ENCODE assay signal across 12 cellular contexts in the genomic region with DNA sequence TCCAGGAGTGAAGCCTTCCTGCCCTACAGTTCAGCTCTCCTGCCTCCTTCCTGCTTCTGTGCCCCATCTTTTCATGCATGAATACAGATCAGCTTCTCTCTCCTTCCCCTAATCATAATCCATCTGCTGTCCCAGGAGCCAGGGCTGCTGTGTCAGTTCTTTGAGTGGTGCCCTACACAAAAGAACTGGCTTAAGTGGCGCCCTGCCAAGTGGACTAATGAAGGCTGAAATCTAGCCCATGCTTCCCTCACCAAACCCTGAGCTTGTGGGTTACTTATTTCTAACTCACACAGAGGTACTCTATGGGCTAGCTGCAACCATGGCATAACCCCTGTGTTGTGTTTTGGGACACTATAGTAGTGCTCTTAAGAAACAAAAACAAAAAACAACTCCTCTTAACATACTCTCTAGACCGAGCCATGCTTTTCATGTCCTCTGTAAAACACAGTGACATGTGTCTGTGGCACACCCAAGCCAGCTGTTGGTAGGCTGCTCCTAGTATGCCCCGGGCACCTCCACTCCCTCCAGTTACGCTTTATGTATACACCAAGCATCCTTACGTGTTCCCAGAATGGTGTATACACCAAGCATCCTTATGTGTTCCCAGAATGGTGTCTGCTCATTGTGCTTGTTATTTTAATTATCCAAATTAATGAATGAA. TPM values are rescaled to one million over a fixed set of nuclear protein-coding genes. Genes with fewer than 3 reads are reported as not detected.
DNase-seq lines count a peak whose midpoint lies in the region; ATAC-seq and TF ChIP-seq lines count a peak whose summit lies in the region.
"Had no signal": no experiment of that assay in that cellular context is flagged by ENCODE, and none has a peak within 500 bp of the region (broad histone marks: within the 10 kb centered on the region; RNA-seq: fewer than 3 reads in every experiment).

No MANE protein-coding gene starts in this region.

- H3K9me3 Mint-ChIP-seq in neural progenitor cell: peaks cover 1% of the 10 kb centered on the region
- H3K9me3 Mint-ChIP-seq in activated naive CD8-positive, alpha-beta T cell treated with anti-CD3 and anti-CD28 coated beads, Interleukin-2, amount 50 U/mL, for 24 hours: peaks cover under 1% of the 10 kb centered on the region

- ATAC-seq in HG03280 (IDR thresholded peaks at IDR 0.05; ENCODE audit: unreplicated experiment): no peak
- ATAC-seq in activated naive CD8-positive, alpha-beta T cell treated with anti-CD3 and anti-CD28 coated beads, Interleukin-2, amount 50 U/mL, for 24 hours: no peak
- ATAC-seq: heart left ventricle had no signal

- no peak overlapping the region for H3K4me3 ChIP-seq in neural progenitor cell
- H3K4me3 ChIP-seq: heart left ventricle, left ventricle myocardium inferior, thoracic aorta had no signal

- no peak overlapping the region for H3K4me3 Mint-ChIP-seq in neural progenitor cell
- no peak overlapping the region for H3K4me3 Mint-ChIP-seq in activated naive CD8-positive, alpha-beta T cell treated with anti-CD3 and anti-CD28 coated beads, Interleukin-2, amount 50 U/mL, for 24 hours
- H3K4me3 Mint-ChIP-seq: CD8-positive, alpha-beta memory T cell had no signal

- peaks cover 4% of the 10 kb centered on the region for H3K27me3 Mint-ChIP-seq in neural progenitor cell (ENCODE audit: insufficient read depth, low read depth)
- no peaks in the 10 kb centered on the region for H3K27me3 Mint-ChIP-seq in activated naive CD8-positive, alpha-beta T cell treated with anti-CD3 and anti-CD28 coated beads, Interleukin-2, amount 50 U/mL, for 24 hours

- H3K4me1 Mint-ChIP-seq in neural progenitor cell: peaks cover 12% of the 10 kb centered on the region
- no peaks in the 10 kb centered on the region for H3K4me1 Mint-ChIP-seq in activated naive CD8-positive, alpha-beta T cell treated with anti-CD3 and anti-CD28 coated beads, Interleukin-2, amount 50 U/mL, for 24 hours
- H3K4me1 Mint-ChIP-seq: CD8-positive, alpha-beta memory T cell had no signal

- no peak overlapping the region for H3K4me2 ChIP-seq in neural progenitor cell

- H3K27me3 ChIP-seq in neural progenitor cell: no peaks in the 10 kb centered on the region
- H3K27me3 ChIP-seq: heart left ventricle had no signal

- no peak overlapping the region for H3K9ac ChIP-seq in neural progenitor cell

- H3K9me3 ChIP-seq in neural progenitor cell (ENCODE audit: low read depth): no peaks in the 10 kb centered on the region
- H3K9me3 ChIP-seq: heart left ventricle, thoracic aorta had no signal

- no peak for TF ChIP-seq CTCF in neural progenitor cell (IDR thresholded peaks at IDR 0.05)

- H3K4me1 ChIP-seq in neural progenitor cell: peaks cover 9% of the 10 kb centered on the region
- H3K4me1 ChIP-seq: heart left ventricle, left ventricle myocardium inferior had no signal

- H3K27ac Mint-ChIP-seq in neural progenitor cell: no peak overlapping the region
- no peak overlapping the region for H3K27ac Mint-ChIP-seq in activated naive CD8-positive, alpha-beta T cell treated with anti-CD3 and anti-CD28 coated beads, Interleukin-2, amount 50 U/mL, for 24 hours
- H3K27ac Mint-ChIP-seq: CD8-positive, alpha-beta memory T cell had no signal

- H3K27ac ChIP-seq in neural progenitor cell: no peak overlapping the region
- H3K27ac ChIP-seq: heart left ventricle, left ventricle myocardium inferior, thoracic aorta had no signal

- no peak overlapping the region for H2AFZ ChIP-seq in neural progenitor cell (replicated peaks)

- no peaks in the 10 kb centered on the region for H3K79me2 ChIP-seq in neural progenitor cell (ENCODE audit: low read depth)

- no peaks in the 10 kb centered on the region for H4K20me1 ChIP-seq in neural progenitor cell (ENCODE audit: low read depth)

- H3K36me3 Mint-ChIP-seq in neural progenitor cell: no peaks in the 10 kb centered on the region
- H3K36me3 Mint-ChIP-seq in activated naive CD8-positive, alpha-beta T cell treated with anti-CD3 and anti-CD28 coated beads, Interleukin-2, amount 50 U/mL, for 24 hours (ENCODE audit: low read depth): no peaks in the 10 kb centered on the region
- H3K36me3 Mint-ChIP-seq: CD8-positive, alpha-beta memory T cell had no signal

- no peaks in the 10 kb centered on the region for H3K36me3 ChIP-seq in neural progenitor cell
- H3K36me3 ChIP-seq: heart left ventricle, left ventricle myocardium inferior, thoracic aorta had no signal

- DNase-seq in DMS53 treated with DMSO at 0.1 percent for 48 hours (lab: John Stamatoyannopoulos, UW; ENCODE audit: unreplicated experiment) (peak; percentile 68), NCI-H1105 (lab: John Stamatoyannopoulos, UW) (peak; percentile 33), NCI-H774 (lab: John Stamatoyannopoulos, UW) (peak; percentile 22), neural progenitor cell (ENCODE audit: low spot score) (peak; percentile 51)
- DNase-seq in stimulated activated CD4-positive, alpha-beta T cell treated with anti-CD3 and anti-CD28 coated beads, Interleukin-15, amount 100 ng/mL, for 24 hours: no peak
- no peak for DNase-seq in activated naive CD8-positive, alpha-beta T cell treated with anti-CD3 and anti-CD28 coated beads, Interleukin-2, amount 50 U/mL, for 24 hours
- DNase-seq: activated CD4-positive, alpha-beta T cell treated with anti-CD3 and anti-CD28 coated beads for 4 hours; CD8-positive, alpha-beta memory T cell; left ventricle myocardium inferior had no signal

- peaks cover 2% of the 10 kb centered on the region for H3F3A ChIP-seq in neural progenitor cell (ENCODE audit: low read depth)

RNA-seq across cellular contexts. Expression of a gene that starts 19.3 kb away (rescaled TPM):
- 6.2 and 6.8 TPM in 2 replicates for total RNA-seq in neural progenitor cell (ENCODE audit: low replicate concordance)

Comparison
In these comparisons a context has a peak if more than half of its experiments do, and no peak if none do; other contexts are left out.
1. DNase-seq: peak in DMS53 treated with DMSO at 0.1 percent for 48 hours (single experiment), NCI-H1105 (single experiment), NCI-H774 (single experiment) and neural progenitor cell (single experiment); none in stimulated activated CD4-positive, alpha-beta T cell treated with anti-CD3 and anti-CD28 coated beads, Interleukin-15, amount 100 ng/mL, for 24 hours (single experiment) and activated naive CD8-positive, alpha-beta T cell treated with anti-CD3 and anti-CD28 coated beads, Interleukin-2, amount 50 U/mL, for 24 hours (single experiment).